8 cellular contexts compared by ENCODE assay signal in the genomic region with DNA sequence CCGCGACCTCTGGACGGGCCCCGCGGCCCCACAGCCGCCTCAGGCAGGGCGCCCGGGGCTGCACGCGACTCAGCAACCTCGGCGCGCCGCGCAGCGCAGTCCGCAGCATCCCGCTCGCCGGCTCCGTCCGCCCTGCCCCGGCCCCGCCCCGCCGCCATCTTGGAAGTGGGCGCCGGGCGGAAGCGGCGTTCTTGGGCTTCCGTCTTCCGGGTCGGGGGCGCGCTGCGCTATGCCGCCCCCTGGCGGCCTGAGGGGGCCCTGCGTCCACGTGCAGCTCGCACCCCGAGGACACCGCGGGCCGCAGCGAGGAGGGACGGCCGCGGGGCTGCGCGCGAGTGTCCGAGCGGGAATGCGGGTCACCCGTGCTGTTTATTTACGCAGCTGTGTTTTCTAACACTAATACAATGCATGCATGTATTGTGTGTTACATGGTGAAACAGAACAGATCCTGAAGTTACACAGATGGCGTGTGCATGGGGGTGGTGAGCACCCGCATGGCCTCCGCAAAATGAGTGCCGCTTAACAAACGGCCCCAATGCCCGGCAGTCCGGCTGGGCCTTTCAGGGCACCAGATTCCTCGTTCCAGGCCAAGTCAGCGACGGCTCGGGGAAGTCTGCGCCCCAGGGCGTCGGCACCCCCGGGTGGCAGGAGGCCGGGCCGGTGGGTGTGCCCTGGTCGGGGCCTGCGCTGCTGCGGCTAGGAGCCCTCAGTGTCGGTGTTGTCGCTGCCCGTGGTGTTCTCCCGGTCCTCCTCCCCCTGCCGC. TPM values are rescaled to one million over a fixed set of nuclear protein-coding genes. Genes with fewer than 3 reads are reported as not detected.
DNase-seq lines count a peak whose midpoint lies in the region; ATAC-seq and TF ChIP-seq lines count a peak whose summit lies in the region.

A gene (minus strand): TSS at position 139 of the 763 bp plus-strand sequence. CDS start 30 bp downstream, at position 109.

- in situ Hi-C loops in GM13977 (cut with MboI; ENCODE audit: low pct_unique_long_range_greater_than_20kb, low sequenced_read_pairs, unreplicated experiment) = no loop called here

- H3K4me3 ChIP-seq in right atrium auricular region (peak within 1 kb of the TSS; percentile 65 to 78), vagina (peak within 1 kb of the TSS; percentile 75 to 99)

- H3K27me3 ChIP-seq in right atrium auricular region (no peaks in the 10 kb centered on the region), vagina (no peaks in the 10 kb centered on the region)

- DNase-seq in GM13977 (ENCODE audit: low spot score) (peak; percentile 99), NCI-H1105 (lab: John Stamatoyannopoulos, UW) (peak; percentile 72), T-helper 2 cell (peak; percentile 72 to 89 (median 80)), amygdala (lab: John Stamatoyannopoulos, UW) (peak in 45 of 56 donors; percentile 38 to 82 (median 67)), right atrium auricular region (ENCODE audit: low spot score) (peak; percentile 82), renal cortical epithelial cell (ENCODE audit: low read depth) (peak; percentile 43), vagina (ENCODE audit: extremely low spot score in 2 of 2) (no peak)

- H3K4me1 ChIP-seq in right atrium auricular region (peaks cover 0 to 41% of the 10 kb centered on the region in 2 donors), vagina (peaks cover 39% of the 10 kb centered on the region)

- TF ChIP-seq CTCF in GM13977 (IDR thresholded peaks at IDR 0.05; ENCODE audit: extremely low read depth, insufficient read depth, missing control alignments) (peak; percentile 98), right atrium auricular region (IDR thresholded peaks at IDR 0.05) (peak; percentile 97), vagina (IDR thresholded peaks at IDR 0.05) (peak; percentile 94 to 99 (median 97))

- no peak for TF ChIP-seq POLR2A in vagina (IDR thresholded peaks at IDR 0.05)

- H3K9me3 ChIP-seq in right atrium auricular region = no peaks in the 10 kb centered on the region
- H3K9me3 ChIP-seq in vagina = no peaks in the 10 kb centered on the region

- intact Hi-C loops in vagina (cut with DNase I) = loop anchor here (10.0 kb wide), 1 partner anchor 49 kb away; no protein-coding TSS in a partner anchor

- H3K36me3 ChIP-seq in right atrium auricular region = no peaks in the 10 kb centered on the region
- no peaks in the 10 kb centered on the region for H3K36me3 ChIP-seq in vagina

- ATAC-seq in HG02678 (IDR thresholded peaks at IDR 0.05; ENCODE audit: unreplicated experiment) = peak; percentile 64

- H3K27ac ChIP-seq in right atrium auricular region = peak within 1 kb of the TSS; percentile 83 to 89
- peak within 1 kb of the TSS; percentile 82 for H3K27ac ChIP-seq in vagina

RNA-seq across cellular contexts. Expression of the gene that starts here (rescaled TPM):
- total RNA-seq in right atrium auricular region = 10 to 100 TPM; 15.4 to 36.6 TPM
- 12.5 and 17.4 TPM in 2 replicates for total RNA-seq in renal cortical epithelial cell
- 25.0 TPM for total RNA-seq in vagina

Comparison
In these comparisons a context has a peak if more than half of its experiments do, and no peak if none do; other contexts are left out.
1. DNase-seq: peak in GM13977 (single experiment), NCI-H1105 (single experiment), T-helper 2 cell (5 of 5), amygdala (45 of 56), right atrium auricular region (single experiment) and renal cortical epithelial cell (single experiment); none in vagina (0 of 2).
2. Peak in every context shown above with its lines, with median percentiles within 50 percentile points of each other: CTCF ChIP-seq.